Comparison of ENCODE assay signal across 1 cellular context in the genomic region with DNA sequence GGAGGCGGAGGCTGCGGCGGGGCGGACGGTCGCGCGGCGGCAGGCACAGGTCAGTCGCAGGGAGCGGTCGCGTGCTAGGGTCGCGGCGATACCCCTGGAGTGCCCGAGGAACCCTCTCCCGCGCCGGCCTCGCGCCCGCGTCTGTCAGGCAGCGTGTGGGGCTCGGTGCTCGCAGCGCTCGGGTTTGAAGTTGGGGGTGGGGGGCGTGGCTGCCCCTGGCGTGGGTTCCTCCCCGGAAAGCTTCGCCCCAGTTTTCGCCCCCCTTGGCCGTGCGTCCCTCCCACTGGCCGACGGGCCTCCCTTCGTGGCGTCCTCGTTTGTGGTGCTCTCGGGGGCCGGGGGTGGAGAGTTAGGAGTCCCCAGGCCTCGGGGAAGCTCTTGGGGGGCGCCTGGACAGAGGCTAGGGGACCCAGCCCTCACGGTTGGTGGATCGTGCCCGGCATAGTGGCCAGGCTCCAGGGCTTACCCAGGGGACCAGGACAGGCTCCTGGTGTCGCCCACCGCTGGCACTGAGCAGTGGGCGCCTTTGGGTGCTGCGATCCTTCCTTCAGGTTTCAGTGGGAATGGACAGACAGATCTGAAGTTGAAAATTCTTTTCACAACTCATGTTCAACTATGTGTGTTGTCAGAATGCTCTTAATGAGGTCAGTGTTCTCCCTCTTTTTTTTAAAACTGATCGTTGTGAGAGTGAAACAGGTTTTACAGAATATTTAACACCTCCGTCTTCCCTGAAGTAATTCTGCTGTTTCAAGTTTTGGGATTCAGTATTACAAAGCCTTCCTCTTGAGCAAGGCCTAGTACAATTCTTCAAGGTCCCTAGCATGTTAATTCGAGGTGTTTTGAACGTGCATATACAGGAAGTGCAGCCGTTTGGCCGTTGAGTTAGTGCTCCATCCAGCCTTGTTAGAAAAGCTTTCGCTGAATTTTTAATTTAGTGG.
TF ChIP-seq lines count a peak whose summit lies in the region.

No MANE protein-coding gene starts in this region.

TF ChIP-seq in K562, 482 proteins besides CTCF, POLR2A, EP300 and RAD21 (continued from another document and continues in another):
- TF ChIP-seq, protein P1, sequence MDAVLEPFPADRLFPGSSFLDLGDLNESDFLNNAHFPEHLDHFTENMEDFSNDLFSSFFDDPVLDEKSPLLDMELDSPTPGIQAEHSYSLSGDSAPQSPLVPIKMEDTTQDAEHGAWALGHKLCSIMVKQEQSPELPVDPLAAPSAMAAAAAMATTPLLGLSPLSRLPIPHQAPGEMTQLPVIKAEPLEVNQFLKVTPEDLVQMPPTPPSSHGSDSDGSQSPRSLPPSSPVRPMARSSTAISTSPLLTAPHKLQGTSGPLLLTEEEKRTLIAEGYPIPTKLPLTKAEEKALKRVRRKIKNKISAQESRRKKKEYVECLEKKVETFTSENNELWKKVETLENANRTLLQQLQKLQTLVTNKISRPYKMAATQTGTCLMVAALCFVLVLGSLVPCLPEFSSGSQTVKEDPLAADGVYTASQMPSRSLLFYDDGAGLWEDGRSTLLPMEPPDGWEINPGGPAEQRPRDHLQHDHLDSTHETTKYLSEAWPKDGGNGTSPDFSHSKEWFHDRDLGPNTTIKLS (IDR thresholded peaks at IDR 0.05; ENCODE audit: borderline replicate concordance, low read depth), result no peak
- TF ChIP-seq PURB (CRISPR knock-in tag; IDR thresholded peaks at IDR 0.05; ENCODE audit: low read depth) (no peak), RB1 (IDR thresholded peaks at IDR 0.05; ENCODE audit: low read depth) (peak; percentile 88; the same call in 1 of the 2 replicates), MECOM (CRISPR knock-in tag; IDR thresholded peaks at IDR 0.05) (no peak), ZNF408 (CRISPR knock-in tag; IDR thresholded peaks at IDR 0.05; ENCODE audit: low read depth) (no peak), CBFA2T3 (IDR thresholded peaks at IDR 0.05) (no peak), RBM39 (optimal IDR thresholded peaks at IDR 0.05; ENCODE audit: low read depth, low read length) (no peak), HNRNPH1 (optimal IDR thresholded peaks at IDR 0.05; ENCODE audit: low read depth, low read length) (no peak), HDGF (IDR thresholded peaks at IDR 0.05) (no peak), ZNF197 (CRISPR knock-in tag; IDR thresholded peaks at IDR 0.05; ENCODE audit: low read depth) (no peak), GATA2 (CRISPR knock-in tag; IDR thresholded peaks at IDR 0.05) (no peak), MAFF (IDR thresholded peaks at IDR 0.05; ENCODE audit: low read length) (no peak), BCL6 (CRISPR knock-in tag; IDR thresholded peaks at IDR 0.05) (no peak), PRMT5 (CRISPR knock-in tag; IDR thresholded peaks at IDR 0.05) (no peak), NR1H2 (CRISPR knock-in tag; IDR thresholded peaks at IDR 0.05) (0 out of 2 replicates have a peak, but pooled peaks have one; percentile 20), STAT5A (IDR thresholded peaks at IDR 0.05; ENCODE audit: borderline replicate concordance, low read length) (no peak), HNRNPUL1 (IDR thresholded peaks at IDR 0.05; ENCODE audit: low read length) (no peak), DACH1 (IDR thresholded peaks at IDR 0.05; ENCODE audit: partially characterized antibody) (no peak), ZFP1 (CRISPR knock-in tag; IDR thresholded peaks at IDR 0.05) (no peak), HCFC1 (IDR thresholded peaks at IDR 0.05; ENCODE audit: low read depth, low read length) (no peak), RUNX1 (IDR thresholded peaks at IDR 0.05; ENCODE audit: low read depth) (0 out of 2 replicates have a peak, but pooled peaks have one; percentile 14), CHD4 (IDR thresholded peaks at IDR 0.05; ENCODE audit: insufficient read depth, insufficient replicate concordance, low read depth, low read length, poor library complexity, severe bottlenecking) (no peak), ZNF24 (IDR thresholded peaks at IDR 0.05) (no peak; the same call in 1 of the 2 replicates), SIRT6 (IDR thresholded peaks at IDR 0.05; ENCODE audit: low read depth, low read length) (no peak), CHD1 (IDR thresholded peaks at IDR 0.05; ENCODE audit: low read length) (peak; percentile 89)
- TF ChIP-seq, protein P2, sequence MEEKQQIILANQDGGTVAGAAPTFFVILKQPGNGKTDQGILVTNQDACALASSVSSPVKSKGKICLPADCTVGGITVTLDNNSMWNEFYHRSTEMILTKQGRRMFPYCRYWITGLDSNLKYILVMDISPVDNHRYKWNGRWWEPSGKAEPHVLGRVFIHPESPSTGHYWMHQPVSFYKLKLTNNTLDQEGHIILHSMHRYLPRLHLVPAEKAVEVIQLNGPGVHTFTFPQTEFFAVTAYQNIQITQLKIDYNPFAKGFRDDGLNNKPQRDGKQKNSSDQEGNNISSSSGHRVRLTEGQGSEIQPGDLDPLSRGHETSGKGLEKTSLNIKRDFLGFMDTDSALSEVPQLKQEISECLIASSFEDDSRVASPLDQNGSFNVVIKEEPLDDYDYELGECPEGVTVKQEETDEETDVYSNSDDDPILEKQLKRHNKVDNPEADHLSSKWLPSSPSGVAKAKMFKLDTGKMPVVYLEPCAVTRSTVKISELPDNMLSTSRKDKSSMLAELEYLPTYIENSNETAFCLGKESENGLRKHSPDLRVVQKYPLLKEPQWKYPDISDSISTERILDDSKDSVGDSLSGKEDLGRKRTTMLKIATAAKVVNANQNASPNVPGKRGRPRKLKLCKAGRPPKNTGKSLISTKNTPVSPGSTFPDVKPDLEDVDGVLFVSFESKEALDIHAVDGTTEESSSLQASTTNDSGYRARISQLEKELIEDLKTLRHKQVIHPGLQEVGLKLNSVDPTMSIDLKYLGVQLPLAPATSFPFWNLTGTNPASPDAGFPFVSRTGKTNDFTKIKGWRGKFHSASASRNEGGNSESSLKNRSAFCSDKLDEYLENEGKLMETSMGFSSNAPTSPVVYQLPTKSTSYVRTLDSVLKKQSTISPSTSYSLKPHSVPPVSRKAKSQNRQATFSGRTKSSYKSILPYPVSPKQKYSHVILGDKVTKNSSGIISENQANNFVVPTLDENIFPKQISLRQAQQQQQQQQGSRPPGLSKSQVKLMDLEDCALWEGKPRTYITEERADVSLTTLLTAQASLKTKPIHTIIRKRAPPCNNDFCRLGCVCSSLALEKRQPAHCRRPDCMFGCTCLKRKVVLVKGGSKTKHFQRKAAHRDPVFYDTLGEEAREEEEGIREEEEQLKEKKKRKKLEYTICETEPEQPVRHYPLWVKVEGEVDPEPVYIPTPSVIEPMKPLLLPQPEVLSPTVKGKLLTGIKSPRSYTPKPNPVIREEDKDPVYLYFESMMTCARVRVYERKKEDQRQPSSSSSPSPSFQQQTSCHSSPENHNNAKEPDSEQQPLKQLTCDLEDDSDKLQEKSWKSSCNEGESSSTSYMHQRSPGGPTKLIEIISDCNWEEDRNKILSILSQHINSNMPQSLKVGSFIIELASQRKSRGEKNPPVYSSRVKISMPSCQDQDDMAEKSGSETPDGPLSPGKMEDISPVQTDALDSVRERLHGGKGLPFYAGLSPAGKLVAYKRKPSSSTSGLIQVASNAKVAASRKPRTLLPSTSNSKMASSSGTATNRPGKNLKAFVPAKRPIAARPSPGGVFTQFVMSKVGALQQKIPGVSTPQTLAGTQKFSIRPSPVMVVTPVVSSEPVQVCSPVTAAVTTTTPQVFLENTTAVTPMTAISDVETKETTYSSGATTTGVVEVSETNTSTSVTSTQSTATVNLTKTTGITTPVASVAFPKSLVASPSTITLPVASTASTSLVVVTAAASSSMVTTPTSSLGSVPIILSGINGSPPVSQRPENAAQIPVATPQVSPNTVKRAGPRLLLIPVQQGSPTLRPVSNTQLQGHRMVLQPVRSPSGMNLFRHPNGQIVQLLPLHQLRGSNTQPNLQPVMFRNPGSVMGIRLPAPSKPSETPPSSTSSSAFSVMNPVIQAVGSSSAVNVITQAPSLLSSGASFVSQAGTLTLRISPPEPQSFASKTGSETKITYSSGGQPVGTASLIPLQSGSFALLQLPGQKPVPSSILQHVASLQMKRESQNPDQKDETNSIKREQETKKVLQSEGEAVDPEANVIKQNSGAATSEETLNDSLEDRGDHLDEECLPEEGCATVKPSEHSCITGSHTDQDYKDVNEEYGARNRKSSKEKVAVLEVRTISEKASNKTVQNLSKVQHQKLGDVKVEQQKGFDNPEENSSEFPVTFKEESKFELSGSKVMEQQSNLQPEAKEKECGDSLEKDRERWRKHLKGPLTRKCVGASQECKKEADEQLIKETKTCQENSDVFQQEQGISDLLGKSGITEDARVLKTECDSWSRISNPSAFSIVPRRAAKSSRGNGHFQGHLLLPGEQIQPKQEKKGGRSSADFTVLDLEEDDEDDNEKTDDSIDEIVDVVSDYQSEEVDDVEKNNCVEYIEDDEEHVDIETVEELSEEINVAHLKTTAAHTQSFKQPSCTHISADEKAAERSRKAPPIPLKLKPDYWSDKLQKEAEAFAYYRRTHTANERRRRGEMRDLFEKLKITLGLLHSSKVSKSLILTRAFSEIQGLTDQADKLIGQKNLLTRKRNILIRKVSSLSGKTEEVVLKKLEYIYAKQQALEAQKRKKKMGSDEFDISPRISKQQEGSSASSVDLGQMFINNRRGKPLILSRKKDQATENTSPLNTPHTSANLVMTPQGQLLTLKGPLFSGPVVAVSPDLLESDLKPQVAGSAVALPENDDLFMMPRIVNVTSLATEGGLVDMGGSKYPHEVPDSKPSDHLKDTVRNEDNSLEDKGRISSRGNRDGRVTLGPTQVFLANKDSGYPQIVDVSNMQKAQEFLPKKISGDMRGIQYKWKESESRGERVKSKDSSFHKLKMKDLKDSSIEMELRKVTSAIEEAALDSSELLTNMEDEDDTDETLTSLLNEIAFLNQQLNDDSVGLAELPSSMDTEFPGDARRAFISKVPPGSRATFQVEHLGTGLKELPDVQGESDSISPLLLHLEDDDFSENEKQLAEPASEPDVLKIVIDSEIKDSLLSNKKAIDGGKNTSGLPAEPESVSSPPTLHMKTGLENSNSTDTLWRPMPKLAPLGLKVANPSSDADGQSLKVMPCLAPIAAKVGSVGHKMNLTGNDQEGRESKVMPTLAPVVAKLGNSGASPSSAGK (IDR thresholded peaks at IDR 0.05), result peak; percentile 52
- TF ChIP-seq, protein P3, sequence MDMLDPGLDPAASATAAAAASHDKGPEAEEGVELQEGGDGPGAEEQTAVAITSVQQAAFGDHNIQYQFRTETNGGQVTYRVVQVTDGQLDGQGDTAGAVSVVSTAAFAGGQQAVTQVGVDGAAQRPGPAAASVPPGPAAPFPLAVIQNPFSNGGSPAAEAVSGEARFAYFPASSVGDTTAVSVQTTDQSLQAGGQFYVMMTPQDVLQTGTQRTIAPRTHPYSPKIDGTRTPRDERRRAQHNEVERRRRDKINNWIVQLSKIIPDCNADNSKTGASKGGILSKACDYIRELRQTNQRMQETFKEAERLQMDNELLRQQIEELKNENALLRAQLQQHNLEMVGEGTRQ (CRISPR knock-in tag; IDR thresholded peaks at IDR 0.05), result no peak
- TF ChIP-seq, protein P4, sequence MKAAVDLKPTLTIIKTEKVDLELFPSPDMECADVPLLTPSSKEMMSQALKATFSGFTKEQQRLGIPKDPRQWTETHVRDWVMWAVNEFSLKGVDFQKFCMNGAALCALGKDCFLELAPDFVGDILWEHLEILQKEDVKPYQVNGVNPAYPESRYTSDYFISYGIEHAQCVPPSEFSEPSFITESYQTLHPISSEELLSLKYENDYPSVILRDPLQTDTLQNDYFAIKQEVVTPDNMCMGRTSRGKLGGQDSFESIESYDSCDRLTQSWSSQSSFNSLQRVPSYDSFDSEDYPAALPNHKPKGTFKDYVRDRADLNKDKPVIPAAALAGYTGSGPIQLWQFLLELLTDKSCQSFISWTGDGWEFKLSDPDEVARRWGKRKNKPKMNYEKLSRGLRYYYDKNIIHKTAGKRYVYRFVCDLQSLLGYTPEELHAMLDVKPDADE (conservative IDR thresholded peaks at IDR 0.05; ENCODE audit: control insufficient read depth, low read depth, low read length), result no peak
- TF ChIP-seq, protein P5, sequence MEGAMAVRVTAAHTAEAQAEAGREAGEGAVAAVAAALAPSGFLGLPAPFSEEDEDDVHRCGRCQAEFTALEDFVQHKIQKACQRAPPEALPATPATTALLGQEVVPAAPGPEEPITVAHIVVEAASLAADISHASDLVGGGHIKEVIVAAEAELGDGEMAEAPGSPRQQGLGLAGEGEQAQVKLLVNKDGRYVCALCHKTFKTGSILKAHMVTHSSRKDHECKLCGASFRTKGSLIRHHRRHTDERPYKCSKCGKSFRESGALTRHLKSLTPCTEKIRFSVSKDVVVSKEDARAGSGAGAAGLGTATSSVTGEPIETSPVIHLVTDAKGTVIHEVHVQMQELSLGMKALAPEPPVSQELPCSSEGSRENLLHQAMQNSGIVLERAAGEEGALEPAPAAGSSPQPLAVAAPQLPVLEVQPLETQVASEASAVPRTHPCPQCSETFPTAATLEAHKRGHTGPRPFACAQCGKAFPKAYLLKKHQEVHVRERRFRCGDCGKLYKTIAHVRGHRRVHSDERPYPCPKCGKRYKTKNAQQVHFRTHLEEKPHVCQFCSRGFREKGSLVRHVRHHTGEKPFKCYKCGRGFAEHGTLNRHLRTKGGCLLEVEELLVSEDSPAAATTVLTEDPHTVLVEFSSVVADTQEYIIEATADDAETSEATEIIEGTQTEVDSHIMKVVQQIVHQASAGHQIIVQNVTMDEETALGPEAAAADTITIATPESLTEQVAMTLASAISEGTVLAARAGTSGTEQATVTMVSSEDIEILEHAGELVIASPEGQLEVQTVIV (CRISPR knock-in tag; IDR thresholded peaks at IDR 0.05; ENCODE audit: borderline replicate concordance), result no peak
- TF ChIP-seq, protein P6, sequence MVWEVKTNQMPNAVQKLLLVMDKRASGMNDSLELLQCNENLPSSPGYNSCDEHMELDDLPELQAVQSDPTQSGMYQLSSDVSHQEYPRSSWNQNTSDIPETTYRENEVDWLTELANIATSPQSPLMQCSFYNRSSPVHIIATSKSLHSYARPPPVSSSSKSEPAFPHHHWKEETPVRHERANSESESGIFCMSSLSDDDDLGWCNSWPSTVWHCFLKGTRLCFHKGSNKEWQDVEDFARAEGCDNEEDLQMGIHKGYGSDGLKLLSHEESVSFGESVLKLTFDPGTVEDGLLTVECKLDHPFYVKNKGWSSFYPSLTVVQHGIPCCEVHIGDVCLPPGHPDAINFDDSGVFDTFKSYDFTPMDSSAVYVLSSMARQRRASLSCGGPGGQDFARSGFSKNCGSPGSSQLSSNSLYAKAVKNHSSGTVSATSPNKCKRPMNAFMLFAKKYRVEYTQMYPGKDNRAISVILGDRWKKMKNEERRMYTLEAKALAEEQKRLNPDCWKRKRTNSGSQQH (CRISPR knock-in tag; IDR thresholded peaks at IDR 0.05), result no peak
- TF ChIP-seq, protein P7, sequence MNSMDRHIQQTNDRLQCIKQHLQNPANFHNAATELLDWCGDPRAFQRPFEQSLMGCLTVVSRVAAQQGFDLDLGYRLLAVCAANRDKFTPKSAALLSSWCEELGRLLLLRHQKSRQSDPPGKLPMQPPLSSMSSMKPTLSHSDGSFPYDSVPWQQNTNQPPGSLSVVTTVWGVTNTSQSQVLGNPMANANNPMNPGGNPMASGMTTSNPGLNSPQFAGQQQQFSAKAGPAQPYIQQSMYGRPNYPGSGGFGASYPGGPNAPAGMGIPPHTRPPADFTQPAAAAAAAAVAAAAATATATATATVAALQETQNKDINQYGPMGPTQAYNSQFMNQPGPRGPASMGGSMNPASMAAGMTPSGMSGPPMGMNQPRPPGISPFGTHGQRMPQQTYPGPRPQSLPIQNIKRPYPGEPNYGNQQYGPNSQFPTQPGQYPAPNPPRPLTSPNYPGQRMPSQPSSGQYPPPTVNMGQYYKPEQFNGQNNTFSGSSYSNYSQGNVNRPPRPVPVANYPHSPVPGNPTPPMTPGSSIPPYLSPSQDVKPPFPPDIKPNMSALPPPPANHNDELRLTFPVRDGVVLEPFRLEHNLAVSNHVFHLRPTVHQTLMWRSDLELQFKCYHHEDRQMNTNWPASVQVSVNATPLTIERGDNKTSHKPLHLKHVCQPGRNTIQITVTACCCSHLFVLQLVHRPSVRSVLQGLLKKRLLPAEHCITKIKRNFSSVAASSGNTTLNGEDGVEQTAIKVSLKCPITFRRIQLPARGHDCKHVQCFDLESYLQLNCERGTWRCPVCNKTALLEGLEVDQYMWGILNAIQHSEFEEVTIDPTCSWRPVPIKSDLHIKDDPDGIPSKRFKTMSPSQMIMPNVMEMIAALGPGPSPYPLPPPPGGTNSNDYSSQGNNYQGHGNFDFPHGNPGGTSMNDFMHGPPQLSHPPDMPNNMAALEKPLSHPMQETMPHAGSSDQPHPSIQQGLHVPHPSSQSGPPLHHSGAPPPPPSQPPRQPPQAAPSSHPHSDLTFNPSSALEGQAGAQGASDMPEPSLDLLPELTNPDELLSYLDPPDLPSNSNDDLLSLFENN (IDR thresholded peaks at IDR 0.05; ENCODE audit: low read depth in 2 of 2, low read length in 2 of 2), result no peak
